22 cellular contexts compared by ENCODE assay signal in the genomic region with DNA sequence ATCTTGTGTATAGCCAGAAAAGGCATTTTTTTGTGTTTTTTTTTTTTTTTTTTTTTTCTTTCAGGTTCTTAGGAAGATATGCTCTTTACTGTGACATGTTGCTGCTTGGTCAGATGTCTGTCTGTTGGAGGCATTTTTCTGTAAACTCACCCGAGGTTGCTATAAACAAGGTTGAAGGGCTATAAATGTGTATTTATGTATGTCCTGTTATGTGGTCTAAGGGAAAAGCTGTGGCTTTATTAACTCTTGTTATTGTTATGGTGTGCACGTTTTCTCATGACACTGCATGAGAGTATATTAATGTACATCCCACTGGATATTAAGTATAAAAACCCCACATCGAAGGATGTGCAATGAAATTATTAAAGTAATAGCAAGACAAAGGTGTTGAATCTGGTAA.
DNase-seq lines count a peak whose midpoint lies in the region; ATAC-seq, FAIRE-seq and TF ChIP-seq lines count a peak whose summit lies in the region.
"Had no signal": no experiment of that assay in that cellular context is flagged by ENCODE, and none has a peak within 500 bp of the region (broad histone marks: within the 10 kb centered on the region; RNA-seq: fewer than 3 reads in every experiment).

No MANE protein-coding gene starts in this region.

- no peak for ATAC-seq in left colon

- 48% methylated on average over 3 of the region's 3 CpGs for WGBS in prostate gland

- H3K4me3 ChIP-seq in DOHH2 (ENCODE audit: low read length) (peak overlapping the region; percentile 68), MM.1S (ENCODE audit: low read length) (0 out of 2 replicates have a peak overlapping the region, but pooled peaks have one; percentile 3), prostate gland (no peak overlapping the region)
- H3K4me3 ChIP-seq: suprapubic skin had no signal

- intact Hi-C loops in prostate gland (cut with DNase I): loop anchor here (5.0 to 10.0 kb wide), 3 partner anchors 54 to 182 kb away; no protein-coding TSS in a partner anchor
- intact Hi-C loops in left colon (cut with DNase I, micrococcal nuclease): no loop called here

- H3K4me1 Mint-ChIP-seq in brain: peaks cover 77% of the 10 kb centered on the region
- H3K4me1 Mint-ChIP-seq: activated naive CD8-positive, alpha-beta T cell treated with anti-CD3 and anti-CD28 coated beads, Interleukin-2, amount 10 ng/mL, durations not matched to agents 7 days and 5 days had no signal

- H3K36me3 ChIP-seq in DOHH2 (ENCODE audit: control insufficient read depth, low read length): peaks cover 65% of the 10 kb centered on the region
- H3K36me3 ChIP-seq in MM.1S (replicated peaks; ENCODE audit: insufficient read depth, low read length): no peaks in the 10 kb centered on the region
- peaks cover 0 to 15% of the 10 kb centered on the region in 2 donors for H3K36me3 ChIP-seq in prostate gland

- no peak overlapping the region for H3K4me3 Mint-ChIP-seq in brain
- H3K4me3 Mint-ChIP-seq: activated naive CD8-positive, alpha-beta T cell treated with anti-CD3 and anti-CD28 coated beads, Interleukin-2, amount 10 ng/mL, durations not matched to agents 7 days and 5 days; activated T-helper 1 cell treated with anti-CD3 and anti-CD28 coated beads, Interleukin-12 subunit alpha, Interleukin-12 subunit beta, Interleukin-2, Interleukin-4 antibody, amounts not matched to agents 30 ng/mL and 10 ng/mL and 1 ng/mL, durations not matched to agents 14 hours and 24 hours and 36 hours; CD4-positive, alpha-beta T cell had no signal

- no peak for TF ChIP-seq POLR2A in prostate gland (IDR thresholded peaks at IDR 0.05)

- H3K36me3 Mint-ChIP-seq in brain: peaks cover 74% of the 10 kb centered on the region
- H3K36me3 Mint-ChIP-seq: activated naive CD8-positive, alpha-beta T cell treated with anti-CD3 and anti-CD28 coated beads, Interleukin-2, amount 10 ng/mL, durations not matched to agents 7 days and 5 days had no signal

- peak overlapping the region; percentile 99 for H3K27ac ChIP-seq in DOHH2 (ENCODE audit: low read depth, low read length)
- H3K27ac ChIP-seq in MM.1S (ENCODE audit: low read length): no peak overlapping the region
- H3K27ac ChIP-seq in prostate gland: peak overlapping the region; percentile 82 to 87
- H3K27ac ChIP-seq: parathyroid adenoma, suprapubic skin, VCaP had no signal

- H3K9me3 ChIP-seq in DOHH2 (ENCODE audit: control insufficient read depth, insufficient read depth, low read length) (no peaks in the 10 kb centered on the region), MM.1S (replicated peaks; ENCODE audit: insufficient read depth, low read length) (no peaks in the 10 kb centered on the region), prostate gland (no peaks in the 10 kb centered on the region)
- H3K9me3 ChIP-seq: suprapubic skin had no signal

- H3K9ac ChIP-seq in MM.1S (ENCODE audit: low read length): no peak overlapping the region
- H3K9ac ChIP-seq: parathyroid adenoma had no signal

- peaks cover 72% of the 10 kb centered on the region for H3K79me2 ChIP-seq in DOHH2 (ENCODE audit: control insufficient read depth, low read length)
- H3K79me2 ChIP-seq in MM.1S (ENCODE audit: low read length): no peaks in the 10 kb centered on the region
- H3K79me2 ChIP-seq: parathyroid adenoma had no signal

- FAIRE-seq in urothelium cell line (lab: Jason Lieb, UNC): no peak
- FAIRE-seq: bronchial epithelial cell had no signal

- H3K4me1 ChIP-seq in DOHH2 (ENCODE audit: control insufficient read depth, low read length) (peaks cover 99% of the 10 kb centered on the region), MM.1S (ENCODE audit: low read length) (peaks cover 36% of the 10 kb centered on the region), prostate gland (replicated peaks) (peaks cover 13% of the 10 kb centered on the region)

- no peaks in the 10 kb centered on the region for H3K9me3 Mint-ChIP-seq in brain
- H3K9me3 Mint-ChIP-seq: activated naive CD8-positive, alpha-beta T cell treated with anti-CD3 and anti-CD28 coated beads, Interleukin-2, amount 10 ng/mL, durations not matched to agents 7 days and 5 days; activated T-helper 1 cell treated with anti-CD3 and anti-CD28 coated beads, Interleukin-12 subunit alpha, Interleukin-12 subunit beta, Interleukin-2, Interleukin-4 antibody, amounts not matched to agents 30 ng/mL and 10 ng/mL and 1 ng/mL, durations not matched to agents 14 hours and 24 hours and 36 hours; CD4-positive, alpha-beta T cell had no signal

- peak overlapping the region; percentile 8 to 91 (median 88) for H3K27ac Mint-ChIP-seq in brain
- H3K27ac Mint-ChIP-seq: activated naive CD8-positive, alpha-beta T cell treated with anti-CD3 and anti-CD28 coated beads, Interleukin-2, amount 10 ng/mL, durations not matched to agents 7 days and 5 days; activated T-helper 1 cell treated with anti-CD3 and anti-CD28 coated beads, Interleukin-12 subunit alpha, Interleukin-12 subunit beta, Interleukin-2, Interleukin-4 antibody, amounts not matched to agents 30 ng/mL and 10 ng/mL and 1 ng/mL, durations not matched to agents 14 hours and 24 hours and 36 hours; CD4-positive, alpha-beta T cell had no signal

- H3F3A ChIP-seq in DOHH2 (ENCODE audit: control insufficient read depth, insufficient read depth) (peaks cover 39% of the 10 kb centered on the region), MM.1S (ENCODE audit: insufficient read depth, low read length) (0 out of 2 replicates have a peak, but pooled peaks cover 3% of the 10 kb centered on the region)

- H3K9me2 ChIP-seq in DOHH2 (replicated peaks; ENCODE audit: control insufficient read depth, low read length): no peaks in the 10 kb centered on the region
- no peaks in the 10 kb centered on the region for H3K9me2 ChIP-seq in MM.1S (replicated peaks; ENCODE audit: insufficient read depth, low read length)

- H4K20me1 ChIP-seq in DOHH2 (ENCODE audit: control insufficient read depth, insufficient read depth, low read depth, low read length): no peaks in the 10 kb centered on the region
- no peaks in the 10 kb centered on the region for H4K20me1 ChIP-seq in MM.1S (ENCODE audit: insufficient read depth, low read length)

- no peaks in the 10 kb centered on the region for H3K27me3 Mint-ChIP-seq in brain

- no peak overlapping the region for H2AFZ ChIP-seq in MM.1S (ENCODE audit: low read length)
- H2AFZ ChIP-seq: parathyroid adenoma had no signal

- TF ChIP-seq CTCF in DOHH2 (IDR thresholded peaks at IDR 0.05; ENCODE audit: low read depth, low read length, poor library complexity, severe bottlenecking) (no peak), MM.1S (IDR thresholded peaks at IDR 0.05; ENCODE audit: low read length) (no peak), brain (conservative IDR thresholded peaks at IDR 0.05) (no peak), prostate gland (IDR thresholded peaks at IDR 0.05) (no peak)

- no peak for DNase-seq in MM.1S
- no peak for DNase-seq in prostate gland (ENCODE audit: low spot score)
- no peak for DNase-seq in activated CD4-positive, CD25-positive, alpha-beta regulatory T cell treated with anti-CD3 and anti-CD28 coated beads, Interleukin-2, amount 50 U/mL, for 72 hours
- DNase-seq in urothelium cell line (ENCODE audit: low spot score): no peak
- DNase-seq in left colon: no peak
- no peak for DNase-seq in amygdala (lab: John Stamatoyannopoulos, UW)
- DNase-seq: activated CD8-positive, alpha-beta memory T cell treated with anti-CD3 and anti-CD28 coated beads for 24 hours; activated naive CD8-positive, alpha-beta T cell treated with anti-CD3 and anti-CD28 coated beads, Interleukin-2, amount 10 ng/mL, durations not matched to agents 7 days and 5 days; CD4-positive, alpha-beta T cell; GOT3; NCI-H2029 treated with DMSO at 0.1 percent for 48 hours; NCI-H446 treated with DMSO at 0.1 percent for 48 hours; NK-92 treated with Interleukin-12 subunit alpha and Interleukin-12 subunit beta, amount 100 ng/mL, for 24 hours; SHP77 treated with DMSO at 0.1 percent for 48 hours; stimulated activated CD4-positive, alpha-beta T cell treated with anti-CD3 and anti-CD28 coated beads, Interleukin-2, amount 100 ng/mL, for 48 hours had no signal

- H3K4me2 ChIP-seq in DOHH2 (ENCODE audit: low read length): peak overlapping the region; percentile 89
- H3K4me2 ChIP-seq in MM.1S (ENCODE audit: low read depth, low read length): peak overlapping the region; percentile 61

- H3K27me3 ChIP-seq in DOHH2 (ENCODE audit: control insufficient read depth, low read length): no peaks in the 10 kb centered on the region
- H3K27me3 ChIP-seq in MM.1S (replicated peaks; ENCODE audit: insufficient read depth, low read length): 0 out of 2 replicates have a peak, but pooled peaks cover 5% of the 10 kb centered on the region
- H3K27me3 ChIP-seq in prostate gland (replicated peaks; ENCODE audit: insufficient read depth): no peaks in the 10 kb centered on the region
- H3K27me3 ChIP-seq: suprapubic skin had no signal

Comparison
In these comparisons a context has a peak if more than half of its experiments do, and no peak if none do; other contexts are left out.
1. H3K4me3 ChIP-seq: peak in DOHH2 (single experiment) and MM.1S (single experiment); none in prostate gland (0 of 2).